In the genomic region with DNA sequence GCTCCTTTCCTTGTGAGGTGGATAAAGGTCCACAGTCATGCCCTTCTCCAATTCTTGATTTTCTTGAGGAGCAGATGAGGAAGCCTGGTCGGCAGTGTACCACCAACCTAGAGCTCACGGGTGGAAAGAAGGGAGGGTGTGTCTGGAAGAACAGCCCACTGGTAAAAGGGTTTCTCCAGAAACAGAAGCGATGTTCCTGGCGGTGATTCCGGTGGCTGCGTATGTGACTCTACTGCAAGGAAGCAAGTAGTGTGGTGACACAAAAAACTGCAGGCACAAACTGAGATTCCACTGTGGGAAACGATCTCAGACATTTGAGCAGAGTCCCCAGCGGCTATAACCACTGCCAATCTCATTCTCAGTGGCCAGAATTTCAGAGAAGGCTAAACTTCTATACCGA, we compare ENCODE assay signal across 26 cellular contexts.
"Had no signal": no experiment of that assay in that cellular context is flagged by ENCODE, and none has a peak within 500 bp of the region (broad histone marks: within the 10 kb centered on the region; RNA-seq: fewer than 3 reads in every experiment).

No MANE protein-coding gene starts in this region.

- H3K27me3 ChIP-seq: body of pancreas, heart left ventricle, suprapubic skin, tibial artery, upper lobe of right lung had no signal

- H3K4me1 Mint-ChIP-seq: immature natural killer cell, mesothelial cell of epicardium had no signal

- H3K27ac ChIP-seq: body of pancreas, heart left ventricle, parathyroid adenoma, psoas muscle, suprapubic skin, tibial artery, upper lobe of right lung had no signal

- H3K36me3 Mint-ChIP-seq: activated naive CD8-positive, alpha-beta T cell; immature natural killer cell had no signal

- H3K4me1 ChIP-seq: body of pancreas, heart left ventricle, parathyroid adenoma, psoas muscle, suprapubic skin, tibial artery, upper lobe of right lung had no signal

- FAIRE-seq: kidney, TTC549 had no signal

- ATAC-seq: activated CD8-positive, alpha-beta T cell treated with anti-CD3 and anti-CD28 coated beads for 36 hours; body of pancreas; heart left ventricle; psoas muscle; upper lobe of right lung had no signal

- H3K27ac Mint-ChIP-seq: activated CD4-positive, alpha-beta T cell treated with anti-CD3 and anti-CD28 coated beads, Interleukin-2, amount 10 ng/mL, durations not matched to agents 24 days and 14 days; activated CD8-positive, alpha-beta T cell treated with anti-CD3 and anti-CD28 coated beads for 36 hours; activated naive CD8-positive, alpha-beta T cell; mesothelial cell of epicardium had no signal

- H3K27me3 Mint-ChIP-seq: activated CD8-positive, alpha-beta T cell treated with anti-CD3 and anti-CD28 coated beads for 36 hours had no signal

- H2AFZ ChIP-seq: parathyroid adenoma had no signal

- H3K9me3 ChIP-seq: body of pancreas, heart left ventricle, psoas muscle, suprapubic skin, tibial artery, upper lobe of right lung had no signal

- H3K79me2 ChIP-seq: parathyroid adenoma had no signal

- H3K4me3 ChIP-seq: body of pancreas, heart left ventricle, psoas muscle, suprapubic skin, tibial artery, upper lobe of right lung had no signal

- H3K9me3 Mint-ChIP-seq: activated CD4-positive, alpha-beta T cell treated with anti-CD3 and anti-CD28 coated beads, Interleukin-2, amount 10 ng/mL, durations not matched to agents 24 days and 14 days; activated CD8-positive, alpha-beta T cell treated with anti-CD3 and anti-CD28 coated beads for 36 hours; mesothelial cell of epicardium had no signal

- DNase-seq: activated CD4-positive, alpha-beta T cell treated with anti-CD3 and anti-CD28 coated beads, Interleukin-2, amount 10 ng/mL, durations not matched to agents 24 days and 14 days; activated CD4-positive, CD25-positive, alpha-beta regulatory T cell treated with anti-CD3 and anti-CD28 coated beads, Interleukin-2, amount 50 U/mL, for 72 hours; activated CD8-positive, alpha-beta T cell treated with anti-CD3 and anti-CD28 coated beads for 36 hours; activated effector memory CD4-positive, alpha-beta T cell treated with Interleukin-2 at 50 U/mL for 16 hours; activated naive CD4-positive, alpha-beta T cell treated with Interleukin-2 at 50 U/mL for 16 hours; activated T-cell treated with anti-CD3 and anti-CD28 coated beads, Interleukin-2, amount 50 U/mL, for 48 hours; anterior cingulate cortex; body of pancreas; cortex of kidney; heart left ventricle; immature natural killer cell; kidney; naive thymus-derived CD4-positive, alpha-beta T cell; psoas muscle; stimulated activated CD4-positive, alpha-beta T cell treated with anti-CD3 and anti-CD28 coated beads, Interleukin-15, amount 100 ng/mL, for 24 hours; stimulated activated CD4-positive, alpha-beta T cell treated with anti-CD3 and anti-CD28 coated beads, Interleukin-2, amount 100 ng/mL, for 24 hours; stimulated activated naive CD4-positive, alpha-beta T cell; T-helper 9 cell; tibial artery; upper lobe of right lung had no signal

- H3K4me3 Mint-ChIP-seq: activated CD4-positive, alpha-beta T cell treated with anti-CD3 and anti-CD28 coated beads, Interleukin-2, amount 10 ng/mL, durations not matched to agents 24 days and 14 days; activated CD8-positive, alpha-beta T cell treated with anti-CD3 and anti-CD28 coated beads for 36 hours; activated naive CD8-positive, alpha-beta T cell; immature natural killer cell; mesothelial cell of epicardium; naive thymus-derived CD4-positive, alpha-beta T cell; T-helper 1 cell treated with Interleukin-12 subunit alpha and Interleukin-12 subunit beta and Interleukin-4 antibody, amounts not matched to agents 30 μg/mL and 1 μg/mL, for 36 hours had no signal
